ENCODE assay signal across 8 cellular contexts in the genomic region with DNA sequence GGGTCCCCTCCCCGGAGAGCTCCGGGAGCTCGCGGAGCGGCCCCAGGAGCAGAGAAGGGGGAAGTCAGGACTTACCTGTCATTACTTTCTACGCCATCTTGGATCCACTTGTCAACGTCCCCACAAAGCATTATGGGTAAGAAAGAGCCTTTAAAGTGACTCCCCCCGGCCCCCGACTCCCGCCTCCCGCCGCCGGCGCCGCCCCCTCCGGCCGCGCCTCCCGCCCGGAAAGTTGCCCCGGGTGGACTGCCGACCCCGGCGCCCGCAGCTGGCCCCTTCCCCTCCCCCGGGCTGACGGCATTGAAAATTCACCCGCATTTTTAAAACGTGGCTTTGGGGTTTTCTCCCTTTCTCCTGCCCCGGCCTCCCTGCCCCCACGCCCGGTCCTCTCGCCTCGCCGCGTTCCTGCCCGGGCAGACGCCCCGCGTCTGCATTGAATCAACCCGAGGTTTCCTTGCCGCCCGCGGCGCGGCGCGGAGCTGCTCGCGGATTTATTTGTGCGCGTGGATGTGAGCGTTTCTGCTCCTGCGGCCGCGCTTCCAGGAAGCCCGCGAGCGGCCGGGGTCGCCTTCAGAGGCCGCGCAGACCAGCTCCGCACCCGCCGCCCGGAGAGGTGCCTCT. TPM values are rescaled to one million over a fixed set of nuclear protein-coding genes. Genes with fewer than 3 reads are reported as not detected.
DNase-seq lines count a peak whose midpoint lies in the region; ATAC-seq, FAIRE-seq and TF ChIP-seq lines count a peak whose summit lies in the region.

A gene with protein sequence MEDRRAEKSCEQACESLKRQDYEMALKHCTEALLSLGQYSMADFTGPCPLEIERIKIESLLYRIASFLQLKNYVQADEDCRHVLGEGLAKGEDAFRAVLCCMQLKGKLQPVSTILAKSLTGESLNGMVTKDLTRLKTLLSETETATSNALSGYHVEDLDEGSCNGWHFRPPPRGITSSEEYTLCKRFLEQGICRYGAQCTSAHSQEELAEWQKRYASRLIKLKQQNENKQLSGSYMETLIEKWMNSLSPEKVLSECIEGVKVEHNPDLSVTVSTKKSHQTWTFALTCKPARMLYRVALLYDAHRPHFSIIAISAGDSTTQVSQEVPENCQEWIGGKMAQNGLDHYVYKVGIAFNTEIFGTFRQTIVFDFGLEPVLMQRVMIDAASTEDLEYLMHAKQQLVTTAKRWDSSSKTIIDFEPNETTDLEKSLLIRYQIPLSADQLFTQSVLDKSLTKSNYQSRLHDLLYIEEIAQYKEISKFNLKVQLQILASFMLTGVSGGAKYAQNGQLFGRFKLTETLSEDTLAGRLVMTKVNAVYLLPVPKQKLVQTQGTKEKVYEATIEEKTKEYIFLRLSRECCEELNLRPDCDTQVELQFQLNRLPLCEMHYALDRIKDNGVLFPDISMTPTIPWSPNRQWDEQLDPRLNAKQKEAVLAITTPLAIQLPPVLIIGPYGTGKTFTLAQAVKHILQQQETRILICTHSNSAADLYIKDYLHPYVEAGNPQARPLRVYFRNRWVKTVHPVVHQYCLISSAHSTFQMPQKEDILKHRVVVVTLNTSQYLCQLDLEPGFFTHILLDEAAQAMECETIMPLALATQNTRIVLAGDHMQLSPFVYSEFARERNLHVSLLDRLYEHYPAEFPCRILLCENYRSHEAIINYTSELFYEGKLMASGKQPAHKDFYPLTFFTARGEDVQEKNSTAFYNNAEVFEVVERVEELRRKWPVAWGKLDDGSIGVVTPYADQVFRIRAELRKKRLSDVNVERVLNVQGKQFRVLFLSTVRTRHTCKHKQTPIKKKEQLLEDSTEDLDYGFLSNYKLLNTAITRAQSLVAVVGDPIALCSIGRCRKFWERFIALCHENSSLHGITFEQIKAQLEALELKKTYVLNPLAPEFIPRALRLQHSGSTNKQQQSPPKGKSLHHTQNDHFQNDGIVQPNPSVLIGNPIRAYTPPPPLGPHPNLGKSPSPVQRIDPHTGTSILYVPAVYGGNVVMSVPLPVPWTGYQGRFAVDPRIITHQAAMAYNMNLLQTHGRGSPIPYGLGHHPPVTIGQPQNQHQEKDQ (N-terminal part only) (minus strand): TSS at position 124 of the 621 bp plus-strand sequence. CDS start 26,392 bp downstream, outside the sequence.

- H3K4me1 Mint-ChIP-seq in central memory CD8-positive, alpha-beta T cell = peaks cover 55% of the 10 kb centered on the region

- H3K9me3 ChIP-seq in keratinocyte (ENCODE audit: control insufficient read depth, low read depth, low read length) = no peaks in the 10 kb centered on the region

- no peaks in the 10 kb centered on the region for H3K9me1 ChIP-seq in keratinocyte (ENCODE audit: control insufficient read depth, extremely low read depth, insufficient read depth, low read length)

- H3K27ac ChIP-seq in keratinocyte (ENCODE audit: control insufficient read depth, insufficient read depth, low read length) = peak within 1 kb of the TSS; percentile 91

- no peaks in the 10 kb centered on the region for H4K20me1 ChIP-seq in keratinocyte (ENCODE audit: control insufficient read depth, extremely low read depth, insufficient read depth, low read length)

- H3K4me1 ChIP-seq in keratinocyte (ENCODE audit: control insufficient read depth, extremely low read depth, insufficient read depth, low read length) = peaks cover 27% of the 10 kb centered on the region

- H3K27me3 ChIP-seq in keratinocyte (ENCODE audit: control insufficient read depth, extremely low read depth, insufficient read depth, low read length) = no peaks in the 10 kb centered on the region

- peaks cover 44% of the 10 kb centered on the region for H3K79me2 ChIP-seq in keratinocyte (ENCODE audit: control insufficient read depth, insufficient read depth, low read length)

- peak within 1 kb of the TSS; percentile 90 to 94 (median 93) for H3K4me3 ChIP-seq in keratinocyte (ENCODE audit: control insufficient read depth in 2 of 3, extremely low read depth in 1 of 3, insufficient read depth in 2 of 3, low read depth in 1 of 3, low read length in 3 of 3)

- H3K4me3 Mint-ChIP-seq in central memory CD8-positive, alpha-beta T cell = peak within 1 kb of the TSS; percentile 87

- no peaks in the 10 kb centered on the region for H3K27me3 Mint-ChIP-seq in central memory CD8-positive, alpha-beta T cell

- H3K27ac Mint-ChIP-seq in central memory CD8-positive, alpha-beta T cell (ENCODE audit: low read depth) = peak within 1 kb of the TSS; percentile 92

- H2AFZ ChIP-seq in keratinocyte (ENCODE audit: control insufficient read depth, low read length) = peak within 1 kb of the TSS; percentile 68

- H3K4me2 ChIP-seq in keratinocyte (ENCODE audit: control insufficient read depth, extremely low read depth, insufficient read depth, low read depth, low read length) = peak within 1 kb of the TSS; percentile 92

- ATAC-seq in GM18511 (IDR thresholded peaks at IDR 0.05; ENCODE audit: unreplicated experiment) (peak; percentile 63), HG03159 (IDR thresholded peaks at IDR 0.05; ENCODE audit: unreplicated experiment) (peak; percentile 52)
- peak; percentile 40 for ATAC-seq in central memory CD8-positive, alpha-beta T cell (replicated peaks; ENCODE audit: extremely low read depth, poor library complexity, severe bottlenecking)

- peaks cover 0 to 3% of the 10 kb centered on the region in 2 experiments for H3K36me3 ChIP-seq in keratinocyte (ENCODE audit: control insufficient read depth in 2 of 2, extremely low read depth in 1 of 2, insufficient read depth in 2 of 2, low read length in 2 of 2)

- dilution Hi-C loops in keratinocyte (cut with MboI; ENCODE audit: extremely low pct_ligation_motif_present, low sequenced_read_pairs) = no loop called here

- TF ChIP-seq CTCF in keratinocyte (optimal IDR thresholded peaks at IDR 0.05 in 1 of 3, IDR thresholded peaks at IDR 0.05 in 1 of 3, conservative IDR thresholded peaks at IDR 0.05 in 1 of 3; ENCODE audit: extremely low read depth in 1 of 3, insufficient read depth in 2 of 3, low read length in 3 of 3) = no peak

- H3K9ac ChIP-seq in keratinocyte (ENCODE audit: control insufficient read depth, extremely low read depth, insufficient read depth, low read length) = peak within 1 kb of the TSS; percentile 95

- H3K9me3 Mint-ChIP-seq in central memory CD8-positive, alpha-beta T cell = no peaks in the 10 kb centered on the region

- FAIRE-seq in keratinocyte (lab: Jason Lieb, UNC) = no peak

- peaks cover 23% of the 10 kb centered on the region for H3K36me3 Mint-ChIP-seq in central memory CD8-positive, alpha-beta T cell (ENCODE audit: insufficient read depth)

- peak; percentile 57 to 78 for DNase-seq in NCI-H446 (lab: John Stamatoyannopoulos, UW)
- peak; percentile 44 for DNase-seq in activated CD4-positive, CD25-positive, alpha-beta regulatory T cell treated with anti-CD3 and anti-CD28 coated beads, Interleukin-2, amount 50 U/mL, for 16 hours (ENCODE audit: low read depth, low spot score)
- peak; percentile 44 to 46 for DNase-seq in central memory CD8-positive, alpha-beta T cell (ENCODE audit: low spot score in 2 of 2)
- peak; percentile 62 for DNase-seq in keratinocyte (ENCODE audit: low read depth, low spot score)
- DNase-seq in stimulated activated CD4-positive, alpha-beta T cell treated with anti-CD3 and anti-CD28 coated beads, Interleukin-12 subunit alpha, Interleukin-12 subunit beta, amount 100 ng/mL, for 24 hours (ENCODE audit: low read depth in 2 of 2) = peak; percentile 56 to 64
- no peak for DNase-seq in foreskin melanocyte

RNA-seq across cellular contexts. Expression of the gene that starts here (rescaled TPM):
- polyA plus RNA-seq in keratinocyte = 11.7 to 18.2 TPM (median 13.5 TPM) in 3 replicates
- polyA plus RNA-seq in keratinocyte (2011; ENCODE audit: low read depth) = 10.4 TPM
- 7.6 and 15.3 TPM in 2 replicates for polyA plus RNA-seq in keratinocyte (2011; cell fraction: cytosol; rRNA removed)
- 26.8 and 30.8 TPM in 2 replicates for polyA plus RNA-seq in keratinocyte (2011; cell fraction: nucleus; rRNA removed)
- polyA plus RNA-seq in keratinocyte (2012; ENCODE audit: low replicate concordance) = 6.2 and 9.4 TPM in 2 replicates
- polyA minus RNA-seq in keratinocyte = 18.6 to 94.3 TPM (median 38.5 TPM) in 3 replicates
- 25.5 TPM for polyA minus RNA-seq in keratinocyte (2011; cell fraction: cytosol; rRNA and poly(A)+ RNA removed)
- polyA minus RNA-seq in keratinocyte (2011; cell fraction: nucleus; rRNA and poly(A)+ RNA removed) = 60.2 and 113 TPM in 2 replicates
